Comparison of ENCODE assay signal across 2 cellular contexts in the genomic region with DNA sequence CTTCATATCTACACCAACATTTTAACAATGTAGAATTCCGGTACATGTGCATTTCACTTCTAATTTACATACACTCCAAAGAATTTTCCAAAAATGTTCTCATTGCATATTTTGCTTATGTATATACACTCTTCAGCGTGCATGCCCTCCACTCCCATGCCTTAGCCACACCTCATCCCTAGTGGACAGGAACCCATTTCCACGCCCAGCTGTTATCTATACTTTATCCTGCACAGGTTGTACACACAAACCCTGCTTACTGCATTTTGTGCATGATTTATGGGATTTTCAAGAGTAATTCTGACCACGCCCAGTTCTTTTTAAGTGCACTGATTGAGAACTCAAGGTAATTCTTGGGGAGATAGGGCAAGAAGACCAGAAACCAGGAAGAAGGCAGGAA.
TF ChIP-seq lines count a peak whose summit lies in the region.

No MANE protein-coding gene starts in this region.

TF ChIP-seq in GM23338, 12 proteins besides CTCF, POLR2A, EP300 and RAD21:
- no peak for TF ChIP-seq POLR2AphosphoS5 (IDR thresholded peaks at IDR 0.05; ENCODE audit: low read depth)
- TF ChIP-seq, protein P1, sequence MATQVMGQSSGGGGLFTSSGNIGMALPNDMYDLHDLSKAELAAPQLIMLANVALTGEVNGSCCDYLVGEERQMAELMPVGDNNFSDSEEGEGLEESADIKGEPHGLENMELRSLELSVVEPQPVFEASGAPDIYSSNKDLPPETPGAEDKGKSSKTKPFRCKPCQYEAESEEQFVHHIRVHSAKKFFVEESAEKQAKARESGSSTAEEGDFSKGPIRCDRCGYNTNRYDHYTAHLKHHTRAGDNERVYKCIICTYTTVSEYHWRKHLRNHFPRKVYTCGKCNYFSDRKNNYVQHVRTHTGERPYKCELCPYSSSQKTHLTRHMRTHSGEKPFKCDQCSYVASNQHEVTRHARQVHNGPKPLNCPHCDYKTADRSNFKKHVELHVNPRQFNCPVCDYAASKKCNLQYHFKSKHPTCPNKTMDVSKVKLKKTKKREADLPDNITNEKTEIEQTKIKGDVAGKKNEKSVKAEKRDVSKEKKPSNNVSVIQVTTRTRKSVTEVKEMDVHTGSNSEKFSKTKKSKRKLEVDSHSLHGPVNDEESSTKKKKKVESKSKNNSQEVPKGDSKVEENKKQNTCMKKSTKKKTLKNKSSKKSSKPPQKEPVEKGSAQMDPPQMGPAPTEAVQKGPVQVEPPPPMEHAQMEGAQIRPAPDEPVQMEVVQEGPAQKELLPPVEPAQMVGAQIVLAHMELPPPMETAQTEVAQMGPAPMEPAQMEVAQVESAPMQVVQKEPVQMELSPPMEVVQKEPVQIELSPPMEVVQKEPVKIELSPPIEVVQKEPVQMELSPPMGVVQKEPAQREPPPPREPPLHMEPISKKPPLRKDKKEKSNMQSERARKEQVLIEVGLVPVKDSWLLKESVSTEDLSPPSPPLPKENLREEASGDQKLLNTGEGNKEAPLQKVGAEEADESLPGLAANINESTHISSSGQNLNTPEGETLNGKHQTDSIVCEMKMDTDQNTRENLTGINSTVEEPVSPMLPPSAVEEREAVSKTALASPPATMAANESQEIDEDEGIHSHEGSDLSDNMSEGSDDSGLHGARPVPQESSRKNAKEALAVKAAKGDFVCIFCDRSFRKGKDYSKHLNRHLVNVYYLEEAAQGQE (IDR thresholded peaks at IDR 0.05; ENCODE audit: unreplicated experiment), result no peak
TF ChIP-seq in GM23338: peak in this region for 0.

TF ChIP-seq in H1, 55 proteins besides CTCF, POLR2A, EP300 and RAD21:
- TF ChIP-seq ASH2L (IDR thresholded peaks at IDR 0.05; ENCODE audit: low read length) (no peak), CBX8 (IDR thresholded peaks at IDR 0.05; ENCODE audit: borderline replicate concordance, low read depth, low read length) (no peak), PHF8 (conservative IDR thresholded peaks at IDR 0.05; ENCODE audit: low read depth, low read length) (no peak), SP4 (IDR thresholded peaks at IDR 0.05; ENCODE audit: low read length) (no peak), NRF1 (IDR thresholded peaks at IDR 0.05; ENCODE audit: low read depth, low read length) (no peak), RXRA (IDR thresholded peaks at IDR 0.05; ENCODE audit: insufficient read depth, low read depth, low read length) (no peak), BRCA1 (IDR thresholded peaks at IDR 0.05; ENCODE audit: low read depth, low read length) (no peak)
- TF ChIP-seq, protein P2, sequence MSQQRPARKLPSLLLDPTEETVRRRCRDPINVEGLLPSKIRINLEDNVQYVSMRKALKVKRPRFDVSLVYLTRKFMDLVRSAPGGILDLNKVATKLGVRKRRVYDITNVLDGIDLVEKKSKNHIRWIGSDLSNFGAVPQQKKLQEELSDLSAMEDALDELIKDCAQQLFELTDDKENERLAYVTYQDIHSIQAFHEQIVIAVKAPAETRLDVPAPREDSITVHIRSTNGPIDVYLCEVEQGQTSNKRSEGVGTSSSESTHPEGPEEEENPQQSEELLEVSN (IDR thresholded peaks at IDR 0.05), result no peak
- TF ChIP-seq, protein P3, sequence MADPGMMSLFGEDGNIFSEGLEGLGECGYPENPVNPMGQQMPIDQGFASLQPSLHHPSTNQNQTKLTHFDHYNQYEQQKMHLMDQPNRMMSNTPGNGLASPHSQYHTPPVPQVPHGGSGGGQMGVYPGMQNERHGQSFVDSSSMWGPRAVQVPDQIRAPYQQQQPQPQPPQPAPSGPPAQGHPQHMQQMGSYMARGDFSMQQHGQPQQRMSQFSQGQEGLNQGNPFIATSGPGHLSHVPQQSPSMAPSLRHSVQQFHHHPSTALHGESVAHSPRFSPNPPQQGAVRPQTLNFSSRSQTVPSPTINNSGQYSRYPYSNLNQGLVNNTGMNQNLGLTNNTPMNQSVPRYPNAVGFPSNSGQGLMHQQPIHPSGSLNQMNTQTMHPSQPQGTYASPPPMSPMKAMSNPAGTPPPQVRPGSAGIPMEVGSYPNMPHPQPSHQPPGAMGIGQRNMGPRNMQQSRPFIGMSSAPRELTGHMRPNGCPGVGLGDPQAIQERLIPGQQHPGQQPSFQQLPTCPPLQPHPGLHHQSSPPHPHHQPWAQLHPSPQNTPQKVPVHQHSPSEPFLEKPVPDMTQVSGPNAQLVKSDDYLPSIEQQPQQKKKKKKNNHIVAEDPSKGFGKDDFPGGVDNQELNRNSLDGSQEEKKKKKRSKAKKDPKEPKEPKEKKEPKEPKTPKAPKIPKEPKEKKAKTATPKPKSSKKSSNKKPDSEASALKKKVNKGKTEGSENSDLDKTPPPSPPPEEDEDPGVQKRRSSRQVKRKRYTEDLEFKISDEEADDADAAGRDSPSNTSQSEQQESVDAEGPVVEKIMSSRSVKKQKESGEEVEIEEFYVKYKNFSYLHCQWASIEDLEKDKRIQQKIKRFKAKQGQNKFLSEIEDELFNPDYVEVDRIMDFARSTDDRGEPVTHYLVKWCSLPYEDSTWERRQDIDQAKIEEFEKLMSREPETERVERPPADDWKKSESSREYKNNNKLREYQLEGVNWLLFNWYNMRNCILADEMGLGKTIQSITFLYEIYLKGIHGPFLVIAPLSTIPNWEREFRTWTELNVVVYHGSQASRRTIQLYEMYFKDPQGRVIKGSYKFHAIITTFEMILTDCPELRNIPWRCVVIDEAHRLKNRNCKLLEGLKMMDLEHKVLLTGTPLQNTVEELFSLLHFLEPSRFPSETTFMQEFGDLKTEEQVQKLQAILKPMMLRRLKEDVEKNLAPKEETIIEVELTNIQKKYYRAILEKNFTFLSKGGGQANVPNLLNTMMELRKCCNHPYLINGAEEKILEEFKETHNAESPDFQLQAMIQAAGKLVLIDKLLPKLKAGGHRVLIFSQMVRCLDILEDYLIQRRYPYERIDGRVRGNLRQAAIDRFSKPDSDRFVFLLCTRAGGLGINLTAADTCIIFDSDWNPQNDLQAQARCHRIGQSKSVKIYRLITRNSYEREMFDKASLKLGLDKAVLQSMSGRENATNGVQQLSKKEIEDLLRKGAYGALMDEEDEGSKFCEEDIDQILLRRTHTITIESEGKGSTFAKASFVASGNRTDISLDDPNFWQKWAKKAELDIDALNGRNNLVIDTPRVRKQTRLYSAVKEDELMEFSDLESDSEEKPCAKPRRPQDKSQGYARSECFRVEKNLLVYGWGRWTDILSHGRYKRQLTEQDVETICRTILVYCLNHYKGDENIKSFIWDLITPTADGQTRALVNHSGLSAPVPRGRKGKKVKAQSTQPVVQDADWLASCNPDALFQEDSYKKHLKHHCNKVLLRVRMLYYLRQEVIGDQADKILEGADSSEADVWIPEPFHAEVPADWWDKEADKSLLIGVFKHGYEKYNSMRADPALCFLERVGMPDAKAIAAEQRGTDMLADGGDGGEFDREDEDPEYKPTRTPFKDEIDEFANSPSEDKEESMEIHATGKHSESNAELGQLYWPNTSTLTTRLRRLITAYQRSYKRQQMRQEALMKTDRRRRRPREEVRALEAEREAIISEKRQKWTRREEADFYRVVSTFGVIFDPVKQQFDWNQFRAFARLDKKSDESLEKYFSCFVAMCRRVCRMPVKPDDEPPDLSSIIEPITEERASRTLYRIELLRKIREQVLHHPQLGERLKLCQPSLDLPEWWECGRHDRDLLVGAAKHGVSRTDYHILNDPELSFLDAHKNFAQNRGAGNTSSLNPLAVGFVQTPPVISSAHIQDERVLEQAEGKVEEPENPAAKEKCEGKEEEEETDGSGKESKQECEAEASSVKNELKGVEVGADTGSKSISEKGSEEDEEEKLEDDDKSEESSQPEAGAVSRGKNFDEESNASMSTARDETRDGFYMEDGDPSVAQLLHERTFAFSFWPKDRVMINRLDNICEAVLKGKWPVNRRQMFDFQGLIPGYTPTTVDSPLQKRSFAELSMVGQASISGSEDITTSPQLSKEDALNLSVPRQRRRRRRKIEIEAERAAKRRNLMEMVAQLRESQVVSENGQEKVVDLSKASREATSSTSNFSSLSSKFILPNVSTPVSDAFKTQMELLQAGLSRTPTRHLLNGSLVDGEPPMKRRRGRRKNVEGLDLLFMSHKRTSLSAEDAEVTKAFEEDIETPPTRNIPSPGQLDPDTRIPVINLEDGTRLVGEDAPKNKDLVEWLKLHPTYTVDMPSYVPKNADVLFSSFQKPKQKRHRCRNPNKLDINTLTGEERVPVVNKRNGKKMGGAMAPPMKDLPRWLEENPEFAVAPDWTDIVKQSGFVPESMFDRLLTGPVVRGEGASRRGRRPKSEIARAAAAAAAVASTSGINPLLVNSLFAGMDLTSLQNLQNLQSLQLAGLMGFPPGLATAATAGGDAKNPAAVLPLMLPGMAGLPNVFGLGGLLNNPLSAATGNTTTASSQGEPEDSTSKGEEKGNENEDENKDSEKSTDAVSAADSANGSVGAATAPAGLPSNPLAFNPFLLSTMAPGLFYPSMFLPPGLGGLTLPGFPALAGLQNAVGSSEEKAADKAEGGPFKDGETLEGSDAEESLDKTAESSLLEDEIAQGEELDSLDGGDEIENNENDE (IDR thresholded peaks at IDR 0.05; ENCODE audit: insufficient replicate concordance, low read length), result no peak
